In genomic region chr5:176878906-176879662, GRCh38 we compare ENCODE assay signal across 34 cellular contexts. TPM values are rescaled to one million over a fixed set of nuclear protein-coding genes. Genes with fewer than 3 reads are reported as not detected.
"Had no signal": no experiment of that assay in that cellular context is flagged by ENCODE, and none has a peak within 500 bp of the region (broad histone marks: within the 10 kb centered on the region; RNA-seq: fewer than 3 reads in every experiment).

No MANE protein-coding gene starts in this region.

- H3K27ac ChIP-seq: brain microvascular endothelial cell, PC-9, RWPE1, WERI-Rb-1 had no signal

- H2AFZ ChIP-seq: PC-9 had no signal

- H3K4me2 ChIP-seq: PC-9 had no signal

- H3K36me3 ChIP-seq: brain microvascular endothelial cell, WERI-Rb-1 had no signal

- H3K4me3 ChIP-seq: PC-9 had no signal

- DNase-seq: activated CD4-positive, alpha-beta T cell treated with anti-CD3 and anti-CD28 coated beads, Interleukin-2, amount 10 ng/mL, durations not matched to agents 24 days and 14 days; activated CD4-positive, alpha-beta T cell treated with anti-CD3 and anti-CD28 coated beads, Interleukin-2, amount 50 U/mL, for 4 hours; activated CD8-positive, alpha-beta T cell treated with anti-CD3 and anti-CD28 coated beads for 36 hours; activated effector memory CD4-positive, alpha-beta T cell treated with anti-CD3 and anti-CD28 coated beads, Interleukin-2, amount 50 U/mL, for 16 hours; activated naive CD4-positive, alpha-beta T cell; activated naive CD4-positive, alpha-beta T cell treated with anti-CD3 and anti-CD28 coated beads, Interleukin-2, amount 50 U/mL, for 16 hours; activated naive CD8-positive, alpha-beta T cell treated with anti-CD3 and anti-CD28 coated beads for 36 hours; activated T-cell treated with anti-CD3 and anti-CD28 coated beads, Interleukin-2, amount 50 U/mL, for 1 hour; activated T-cell treated with anti-CD3 and anti-CD28 coated beads, Interleukin-2, amount 50 U/mL, for 72 hours; amniotic stem cell; brain microvascular endothelial cell; central memory CD4-positive, alpha-beta T cell; Karpas-422; NCI-H1048; NCI-H1105 treated with DMSO at 0.1 percent for 48 hours; NCI-H1436; NCI-H1694; NCI-H1930; NCI-H345; NCI-H524 treated with DMSO at 0.1 percent for 48 hours; NK-92 treated with Interleukin-12 subunit alpha and Interleukin-12 subunit beta, amount 100 ng/mL, for 24 hours; SIG-M5; T-cell; T-helper 17 cell; WERI-Rb-1 had no signal

- FAIRE-seq: RCC 7860 had no signal

- ATAC-seq: activated CD8-positive, alpha-beta T cell treated with anti-CD3 and anti-CD28 coated beads for 36 hours; activated T-cell treated with anti-CD3 and anti-CD28 coated beads, Interleukin-2, amount 50 U/mL, for 72 hours; activated T-helper 17 cell treated with anti-CD3 and anti-CD28 coated beads, Interleukin-2, amount 50 U/mL, for 72 hours; Right ventricle myocardium inferior; SK-N-SH treated with all-trans-retinoic acid at 6 μM for 48 hours; T-cell; T-helper 17 cell had no signal

RNA-seq across cellular contexts. Expression of gene HK3, which starts 20.1 kb away (rescaled TPM):
- total RNA-seq: activated CD8-positive, alpha-beta T cell treated with anti-CD3 and anti-CD28 coated beads for 36 hours; activated naive CD8-positive, alpha-beta T cell treated with anti-CD3 and anti-CD28 coated beads for 36 hours; MCF 10A; NCI-H460; PC-9; SK-MEL-5 had no signal
